In genomic region chr12:12319501-12320322, GRCh38 we compare ENCODE assay signal across 12 cellular contexts. TPM values are rescaled to one million over a fixed set of nuclear protein-coding genes. Genes with fewer than 3 reads are reported as not detected.
DNase-seq lines count a peak whose midpoint lies in the region; ATAC-seq, FAIRE-seq and TF ChIP-seq lines count a peak whose summit lies in the region.
"Had no signal": no experiment of that assay in that cellular context is flagged by ENCODE, and none has a peak within 500 bp of the region (broad histone marks: within the 10 kb centered on the region; RNA-seq: fewer than 3 reads in every experiment).

No MANE protein-coding gene starts in this region.

- H3K27ac ChIP-seq in C4-2B (peak overlapping the region; percentile 65), VCaP (peak overlapping the region; percentile 75), heart right ventricle (peak overlapping the region; percentile 2 to 71 (median 27)), pancreas (peak overlapping the region in 3 of 4 donors; percentile 38 to 61 (median 55))

- FAIRE-seq in pancreas (lab: Jason Lieb, UNC) = no peak
- FAIRE-seq: colon had no signal

- intact Hi-C loops in heart right ventricle (cut with DNase I) = loop anchor here in 1 of 10 donors (5.0 kb wide), 1 partner anchor 52 kb away; the partner anchor contains the start of gene LRP6
- intact Hi-C loops in pancreas (cut with DNase I) = no loop called here

- in situ Hi-C loops in GM13977 (cut with MboI; ENCODE audit: low pct_unique_long_range_greater_than_20kb, low sequenced_read_pairs, unreplicated experiment) = no loop called here

- no peak for DNase-seq in heart right ventricle
- DNase-seq in pancreas = no peak
- DNase-seq in GM13977 (ENCODE audit: low spot score) = no peak
- DNase-seq in ureter (ENCODE audit: low spot score) = no peak
- DNase-seq in stimulated activated naive CD4-positive, alpha-beta T cell treated with Interleukin-2 at 50 U/mL for 16 hours (lab: John Stamatoyannopoulos, UW) = no peak
- no peak for DNase-seq in NCI-H1930 (lab: John Stamatoyannopoulos, UW)
- DNase-seq: activated CD4-positive, alpha-beta memory T cell treated with anti-CD3 and anti-CD28 coated beads, Interleukin-2, amount 10 ng/mL, durations not matched to agents 7 days and 5 days; KG1; RPMI8226 had no signal

- H3K36me3 ChIP-seq in heart right ventricle (no peaks in the 10 kb centered on the region), pancreas (no peaks in the 10 kb centered on the region)

- TF ChIP-seq CTCF in C4-2B (conservative IDR thresholded peaks at IDR 0.05) (no peak), VCaP (conservative IDR thresholded peaks at IDR 0.05) (no peak), heart right ventricle (IDR thresholded peaks at IDR 0.05) (no peak), pancreas (IDR thresholded peaks at IDR 0.05) (no peak), GM13977 (IDR thresholded peaks at IDR 0.05; ENCODE audit: extremely low read depth, insufficient read depth, missing control alignments) (no peak)

- H3K9me3 ChIP-seq in heart right ventricle (no peaks in the 10 kb centered on the region), pancreas (no peaks in the 10 kb centered on the region)

- H3K27me3 ChIP-seq in heart right ventricle (no peaks in the 10 kb centered on the region), pancreas (no peaks in the 10 kb centered on the region)

- H3K4me3 ChIP-seq in heart right ventricle (peak overlapping the region in 6 of 10 donors; percentile 0 to 32 (median 8)), pancreas (peak overlapping the region in 2 of 4 donors; percentile 5 to 17)

- ATAC-seq in heart right ventricle = peak in 4 of 8 donors; percentile 14 to 46 (median 32)
- ATAC-seq in pancreas = peak in 1 of 4 donors; percentile 15

- WGBS in heart right ventricle, 2 donors = 63 to 75% methylated on average over 10 of the region's 10 CpGs
- WGBS in pancreas, 2 donors = 26 to 37% methylated on average over 10 of the region's 10 CpGs

- H3K4me1 ChIP-seq in heart right ventricle (peaks cover 0 to 13% (median 3%) of the 10 kb centered on the region in 9 donors), pancreas (peaks cover 0 to 21% (median 7%) of the 10 kb centered on the region in 3 donors)

RNA-seq across cellular contexts. Expression of gene MANSC1, which starts 30.3 kb away (rescaled TPM):
- total RNA-seq in heart right ventricle (10 to 100 TPM in 7 of 10 donors, 1 to 10 TPM in 3; 8.9 to 13.3 (median 10.9) TPM), pancreas (10 to 100 TPM; 15.7 to 21.6 (median 18.0) TPM), ureter (38.9 TPM)
- polyA plus RNA-seq in heart right ventricle (1 to 10 TPM; 4.7 to 9.1 TPM), pancreas (10 to 100 TPM in 1 of 2 donors, 1 to 10 TPM in 1; 7.0 to 13.7 TPM)

RNA-seq across cellular contexts. Expression of gene BORCS5, which starts 37.2 kb away (rescaled TPM):
- total RNA-seq in heart right ventricle = 10 to 100 TPM in 8 of 10 donors, 1 to 10 TPM in 2; 7.5 to 15.4 (median 11.9) TPM
- polyA plus RNA-seq in heart right ventricle = 1 to 10 TPM; 2.5 to 8.3 TPM
- 10 to 100 TPM in 2 of 6 donors, 1 to 10 TPM in 4; 7.4 to 10.9 (median 9.1) TPM for total RNA-seq in pancreas
- 1 to 10 TPM; 3.7 to 5.6 TPM for polyA plus RNA-seq in pancreas
- 21.6 TPM for total RNA-seq in ureter

RNA-seq across cellular contexts. Expression of gene LRP6, which starts 52.9 kb away (rescaled TPM):
- total RNA-seq in heart right ventricle = 10 to 100 TPM; 20.3 to 31.1 (median 25.9) TPM
- 1 to 10 TPM; 3.1 to 4.5 TPM for polyA plus RNA-seq in heart right ventricle
- total RNA-seq in pancreas = 10 to 100 TPM; 19.8 to 28.3 (median 23.0) TPM
- 1 to 10 TPM; 6.1 to 7.6 TPM for polyA plus RNA-seq in pancreas
- total RNA-seq in ureter = 36.5 TPM
